Comparison of ENCODE assay signal across 10 cellular contexts in the genomic region with DNA sequence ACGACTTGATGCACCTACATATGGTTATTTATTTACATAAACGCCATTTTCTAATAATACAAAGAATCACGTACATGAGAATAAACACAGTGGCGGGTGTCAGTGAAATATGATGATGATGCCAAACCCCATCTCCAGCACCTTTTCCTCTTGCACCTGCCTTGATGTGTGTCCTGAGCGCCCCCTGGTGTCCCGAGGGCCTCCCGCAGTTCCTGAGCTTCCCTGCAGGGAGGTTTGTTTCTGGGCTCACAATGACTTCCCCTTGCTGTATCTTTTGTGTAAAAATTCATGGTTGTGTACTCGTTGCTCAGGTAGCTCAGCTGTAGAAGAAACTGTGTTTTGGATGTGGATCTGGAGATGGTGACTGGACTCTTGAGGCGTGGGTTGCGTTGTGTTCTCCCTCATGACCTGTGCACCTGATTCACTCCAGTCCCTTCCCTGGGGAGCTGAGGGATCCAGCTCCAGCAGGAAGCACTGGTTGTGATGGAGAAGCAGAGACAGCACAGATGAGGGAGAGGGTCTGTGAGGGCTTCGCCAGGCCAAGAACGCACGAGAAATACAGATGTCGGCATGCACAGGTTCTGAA.
DNase-seq lines count a peak whose midpoint lies in the region; ATAC-seq and TF ChIP-seq lines count a peak whose summit lies in the region.
"Had no signal": no experiment of that assay in that cellular context is flagged by ENCODE, and none has a peak within 500 bp of the region (broad histone marks: within the 10 kb centered on the region; RNA-seq: fewer than 3 reads in every experiment).

No MANE protein-coding gene starts in this region.

- H3K27me3 ChIP-seq in neutrophil: peaks cover 49% of the 10 kb centered on the region
- H3K27me3 ChIP-seq: adrenal gland had no signal

- no peak overlapping the region for H3K27ac ChIP-seq in neutrophil
- H3K27ac ChIP-seq: adrenal gland, skin epidermis had no signal

- no peaks in the 10 kb centered on the region for H3K9me3 ChIP-seq in neutrophil
- H3K9me3 ChIP-seq: adrenal gland had no signal

- TF ChIP-seq CTCF in neutrophil (IDR thresholded peaks at IDR 0.05): peak; percentile 14

- no peak for ATAC-seq in GM19023 (IDR thresholded peaks at IDR 0.05; ENCODE audit: unreplicated experiment)

- no peaks in the 10 kb centered on the region for H3K36me3 ChIP-seq in neutrophil
- H3K36me3 ChIP-seq: adrenal gland had no signal

- peak; percentile 33 for DNase-seq in NCI-H82 (lab: John Stamatoyannopoulos, UW)
- no peak for DNase-seq in NCI-H82 treated with DMSO at 0.1 percent for 48 hours (lab: John Stamatoyannopoulos, UW; ENCODE audit: unreplicated experiment)
- peak; percentile 51 for DNase-seq in OCI-M1 (lab: John Stamatoyannopoulos, UW)
- DNase-seq in activated T-helper 1 cell treated with Interleukin-2 at 50 U/mL for 16 hours (ENCODE audit: low read depth): peak; percentile 23
- no peak for DNase-seq in NCI-H2196 treated with DMSO at 0.1 percent for 48 hours (lab: John Stamatoyannopoulos, UW; ENCODE audit: unreplicated experiment)
- DNase-seq in putamen (ENCODE audit: low spot score): no peak

- H3K4me1 ChIP-seq in neutrophil (ENCODE audit: control insufficient read depth in 1 of 2, insufficient read depth in 1 of 2, low read depth in 1 of 2, low read length in 1 of 2): no peaks in the 10 kb centered on the region
- H3K4me1 ChIP-seq: adrenal gland had no signal

- no peak overlapping the region for H3K4me3 ChIP-seq in neutrophil (ENCODE audit: low read depth in 1 of 2, low read length in 1 of 2)
- H3K4me3 ChIP-seq: adrenal gland, skin epidermis had no signal

Comparison
In these comparisons a context has a peak if more than half of its experiments do, and no peak if none do; other contexts are left out.
1. DNase-seq: peak in NCI-H82 (single experiment), OCI-M1 (single experiment) and activated T-helper 1 cell treated with Interleukin-2 at 50 U/mL for 16 hours (single experiment); none in NCI-H82 treated with DMSO at 0.1 percent for 48 hours (single experiment), NCI-H2196 treated with DMSO at 0.1 percent for 48 hours (single experiment) and putamen (single experiment).